In the genomic region with DNA sequence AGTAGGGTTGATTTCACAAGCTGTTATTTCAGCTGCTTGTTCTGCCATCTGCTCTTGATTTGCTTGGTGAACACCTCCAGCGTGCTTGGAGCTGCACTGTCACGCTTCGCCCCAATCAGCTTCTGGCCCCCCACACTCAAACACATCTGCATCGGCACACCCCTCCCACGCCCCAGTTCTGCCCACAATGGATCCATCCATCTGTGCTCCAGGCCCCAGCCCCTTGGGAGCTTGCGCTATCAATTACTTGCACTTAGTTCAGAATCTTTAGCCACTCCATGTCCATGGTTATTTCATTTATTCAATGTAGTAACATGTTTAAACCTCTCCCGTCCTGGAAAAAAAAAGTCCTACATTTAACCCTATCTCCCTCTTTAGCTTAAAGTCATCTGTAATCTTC, we compare ENCODE assay signal across 16 cellular contexts. TPM values are rescaled to one million over a fixed set of nuclear protein-coding genes. Genes with fewer than 3 reads are reported as not detected.
"Had no signal": no experiment of that assay in that cellular context is flagged by ENCODE, and none has a peak within 500 bp of the region (broad histone marks: within the 10 kb centered on the region; RNA-seq: fewer than 3 reads in every experiment).

No MANE protein-coding gene starts in this region.

RNA-seq across cellular contexts. Expression of a gene that starts 28.0 kb away (rescaled TPM):
- total RNA-seq: heart left ventricle; kidney epithelial cell; left ventricle myocardium inferior; lower leg skin; mesothelial cell of epicardium; mononuclear cell; naive thymus-derived CD4-positive, alpha-beta T cell; natural killer cell treated with Interleukin-12 subunit alpha and Interleukin-12 subunit beta and Interleukin-15 and Interleukin-18, amount 100 ng/mL, for 72 hours; ovary; progenitor cell of endocrine pancreas; right atrium auricular region; right lobe of liver; subcutaneous adipose tissue; temporal lobe; transverse colon; upper lobe of left lung had no signal
